In genomic region chr3:153350420-153350819, GRCh38 we compare ENCODE assay signal across 16 cellular contexts.
DNase-seq lines count a peak whose midpoint lies in the region; ATAC-seq, FAIRE-seq and TF ChIP-seq lines count a peak whose summit lies in the region.
"Had no signal": no experiment of that assay in that cellular context is flagged by ENCODE, and none has a peak within 500 bp of the region (broad histone marks: within the 10 kb centered on the region; RNA-seq: fewer than 3 reads in every experiment).

No MANE protein-coding gene starts in this region.

- no peaks in the 10 kb centered on the region for H3K4me1 ChIP-seq in right atrium auricular region
- H3K4me1 ChIP-seq: left ventricle myocardium inferior had no signal

- H3K9me3 ChIP-seq in right atrium auricular region: peaks cover 0 to 3% of the 10 kb centered on the region in 2 donors

- DNase-seq in EL (peak; percentile 74), LoVo (ENCODE audit: low spot score) (peak; percentile 82), non-pigmented ciliary epithelial cell (ENCODE audit: low read depth) (peak; percentile 83), right atrium auricular region (ENCODE audit: low spot score) (no peak), NCI-H345 treated with DMSO at 0.1 percent for 48 hours (lab: John Stamatoyannopoulos, UW; ENCODE audit: unreplicated experiment) (no peak), GM20000 (ENCODE audit: low spot score) (no peak)
- DNase-seq: activated CD4-positive, alpha-beta T cell treated with anti-CD3 and anti-CD28 coated beads for 4 hours; activated gamma-delta T cell; Calu3; left ventricle myocardium inferior; NCI-H2029; stimulated activated CD4-positive, alpha-beta T cell treated with anti-CD3 and anti-CD28 coated beads, Interleukin-4, amount 100 ng/mL, for 24 hours had no signal

- peak; percentile 12 for FAIRE-seq in endometrium (lab: Jason Lieb, UNC)
- FAIRE-seq: H1 had no signal

- no peaks in the 10 kb centered on the region for H3K27me3 ChIP-seq in right atrium auricular region

- no peak overlapping the region for H3K4me3 ChIP-seq in right atrium auricular region
- H3K4me3 ChIP-seq: coronary artery, left ventricle myocardium inferior had no signal

- no peak for TF ChIP-seq CTCF in right atrium auricular region (IDR thresholded peaks at IDR 0.05)
- no peak for TF ChIP-seq CTCF in GM20000 (IDR thresholded peaks at IDR 0.05; ENCODE audit: extremely low read depth, missing control alignments)

- ATAC-seq in GM21723 (IDR thresholded peaks at IDR 0.05; ENCODE audit: unreplicated experiment): no peak

- no peak overlapping the region for H3K27ac ChIP-seq in right atrium auricular region
- H3K27ac ChIP-seq: coronary artery, left ventricle myocardium inferior had no signal

- H3K36me3 ChIP-seq in right atrium auricular region: no peaks in the 10 kb centered on the region
- H3K36me3 ChIP-seq: left ventricle myocardium inferior had no signal

Comparison
In these comparisons a context has a peak if more than half of its experiments do, and no peak if none do; other contexts are left out.
1. DNase-seq: peak in EL (single experiment), LoVo (single experiment) and non-pigmented ciliary epithelial cell (single experiment); none in right atrium auricular region (single experiment), NCI-H345 treated with DMSO at 0.1 percent for 48 hours (single experiment) and GM20000 (single experiment).